8 cellular contexts compared by ENCODE assay signal in genomic region chr1:53878492-53879105, GRCh38. TPM values are rescaled to one million over a fixed set of nuclear protein-coding genes. Genes with fewer than 3 reads are reported as not detected.
DNase-seq lines count a peak whose midpoint lies in the region; ATAC-seq, FAIRE-seq and TF ChIP-seq lines count a peak whose summit lies in the region.

No MANE protein-coding gene starts in this region.

- no peaks in the 10 kb centered on the region for H3K9me3 Mint-ChIP-seq in GM23338
- H3K9me3 Mint-ChIP-seq in activated naive CD4-positive, alpha-beta T cell treated with anti-CD3 and anti-CD28 coated beads for 36 hours: no peaks in the 10 kb centered on the region

- no peak overlapping the region for H3K9ac ChIP-seq in NT2/D1 (ENCODE audit: insufficient read length, low read depth)
- H3K9ac ChIP-seq in H1 (replicated peaks in 1 of 4; ENCODE audit: extremely low read depth in 1 of 4, low read depth in 3 of 4, low read length in 3 of 4): no peak overlapping the region

- CTCF ChIA-PET in H1 (lab: Charles Lee; ENCODE audit: partially characterized antibody): interaction anchor here (0.6 to 6.8 kb wide), 33 partner anchors 8 to 954 kb away, joined by 3 to 112 read pairs (median 4); partner anchors contain the start of genes IFT25, LRRC42 and YIPF1
- CTCF ChIA-PET in activated naive CD4-positive, alpha-beta T cell treated with anti-CD3 and anti-CD28 coated beads for 36 hours (lab: Charles Lee): interaction anchor here (0.7 to 5.5 kb wide), 13 partner anchors 9 to 173 kb away, joined by 3 to 27 read pairs (median 6); partner anchors contain the start of genes IFT25 and LRRC42

- no peak overlapping the region for H4K91ac ChIP-seq in H1 (replicated peaks; ENCODE audit: insufficient read length, low read length)

- intact Hi-C loops in activated naive CD4-positive, alpha-beta T cell treated with anti-CD3 and anti-CD28 coated beads for 36 hours (cut with micrococcal nuclease): loop anchor here (1.0 kb wide), 2 partner anchors 71 to 81 kb away; no protein-coding TSS in a partner anchor

- no peak overlapping the region for H2BK12ac ChIP-seq in H1 (ENCODE audit: low read depth, low read length)

- no peaks in the 10 kb centered on the region for H3K9me2 ChIP-seq in GM23338 (ENCODE audit: insufficient read depth)

- FAIRE-seq in H1 (lab: Jason Lieb, UNC): no peak

- H3K4me2 ChIP-seq in GM23338: no peak overlapping the region
- no peak overlapping the region for H3K4me2 ChIP-seq in H1 (ENCODE audit: insufficient read depth in 1 of 2, low read depth in 2 of 2, low read length in 2 of 2)

- H3K23me2 ChIP-seq in H1 (ENCODE audit: low read depth, low read length): no peaks in the 10 kb centered on the region

- no peak overlapping the region for H3K23ac ChIP-seq in H1 (ENCODE audit: insufficient read length)

- H3F3A ChIP-seq in GM23338 (replicated peaks; ENCODE audit: low read depth): no peaks in the 10 kb centered on the region

- no peak for TF ChIP-seq POLR2A in H1 (IDR thresholded peaks at IDR 0.05; ENCODE audit: control extremely low read depth in 1 of 2, low read depth in 2 of 2, low read length in 2 of 2)

- TF ChIP-seq CTCF in GM23338 (conservative IDR thresholded peaks at IDR 0.05; ENCODE audit: low read depth in 2 of 2) (peak; percentile 59 to 78), H1 (IDR thresholded peaks at IDR 0.05; ENCODE audit: control extremely low read depth in 1 of 3, insufficient read depth in 1 of 3, low read depth in 1 of 3, low read length in 3 of 3) (peak in 2 of 3 experiments; percentile 41 to 56; a peak in 2 of 4 replicates)

- 74% methylated on average over 5 of the region's 5 CpGs; no CpG with 5 or more reads in 1 of the 2 experiments for WGBS in H1 (ENCODE audit: extremely low coverage in 1 of 2, insufficient coverage in 1 of 2, insufficient read length in 1 of 2, insufficient replicate concordance in 2 of 2, low coverage in 1 of 2, low lambda C conversion rate in 2 of 2, missing lambda C conversion rate in 1 of 2), 2 experiments

- H3K18ac ChIP-seq in H1 (ENCODE audit: extremely low read depth, low read length): no peak overlapping the region

- H3K14ac ChIP-seq in H1 (ENCODE audit: insufficient read length): no peak overlapping the region

- no peaks in the 10 kb centered on the region; the same call in 2 of the 3 replicates for H3K4me1 Mint-ChIP-seq in GM23338
- peaks cover 3% of the 10 kb centered on the region for H3K4me1 Mint-ChIP-seq in activated naive CD4-positive, alpha-beta T cell treated with anti-CD3 and anti-CD28 coated beads for 36 hours (ENCODE audit: low read depth)

- H3K79me2 ChIP-seq in GM23338 (replicated peaks; ENCODE audit: insufficient read depth) (no peaks in the 10 kb centered on the region), H1 (ENCODE audit: control insufficient read depth in 1 of 2, insufficient read depth in 2 of 2, low read length in 2 of 2) (no peaks in the 10 kb centered on the region)

- TF ChIP-seq EP300 in H1 (IDR thresholded peaks at IDR 0.05; ENCODE audit: borderline replicate concordance in 1 of 2, low read depth in 2 of 2, low read length in 2 of 2): no peak

- no peak overlapping the region for H3K4me3 Mint-ChIP-seq in GM23338
- no peak overlapping the region for H3K4me3 Mint-ChIP-seq in activated naive CD4-positive, alpha-beta T cell treated with anti-CD3 and anti-CD28 coated beads for 36 hours

- no peaks in the 10 kb centered on the region for H3K79me1 ChIP-seq in H1 (ENCODE audit: low read depth, low read length)

- no peak overlapping the region for H2BK20ac ChIP-seq in H1 (ENCODE audit: low read length)

- H4K20me1 ChIP-seq in GM23338 (replicated peaks; ENCODE audit: insufficient read depth): peaks cover 4% of the 10 kb centered on the region; the same call in 1 of the 2 replicates
- no peaks in the 10 kb centered on the region for H4K20me1 ChIP-seq in H1 (replicated peaks in 1 of 2; ENCODE audit: control insufficient read depth in 1 of 2, insufficient read depth in 2 of 2, low read length in 2 of 2)

- no peak for ATAC-seq in GM23338
- ATAC-seq in HG02970 (IDR thresholded peaks at IDR 0.05; ENCODE audit: low FRiP score, unreplicated experiment): no peak

- H3K4me1 ChIP-seq in GM23338 (ENCODE audit: insufficient read depth) (no peaks in the 10 kb centered on the region), NT2/D1 (ENCODE audit: insufficient read depth, insufficient read length) (no peaks in the 10 kb centered on the region), H1 (replicated peaks in 1 of 4; ENCODE audit: control insufficient read depth in 3 of 4, insufficient read depth in 4 of 4, low read length in 3 of 4) (no peaks in the 10 kb centered on the region)

- H3K27me3 ChIP-seq in GM23338 (ENCODE audit: insufficient read depth): no peaks in the 10 kb centered on the region
- H3K27me3 ChIP-seq in NT2/D1 (ENCODE audit: insufficient read depth, insufficient read length): no peaks in the 10 kb centered on the region
- no peaks in the 10 kb centered on the region for H3K27me3 ChIP-seq in H1 (replicated peaks in 1 of 4; ENCODE audit: control insufficient read depth in 3 of 4, extremely low read depth in 1 of 4, insufficient read depth in 3 of 4, low read length in 3 of 4)

- peaks cover 32% of the 10 kb centered on the region for H3K36me3 Mint-ChIP-seq in GM23338 (ENCODE audit: low read depth)
- peaks cover 37% of the 10 kb centered on the region for H3K36me3 Mint-ChIP-seq in activated naive CD4-positive, alpha-beta T cell treated with anti-CD3 and anti-CD28 coated beads for 36 hours (ENCODE audit: low read depth)

- H3K27ac Mint-ChIP-seq in GM23338: no peak overlapping the region
- no peak overlapping the region for H3K27ac Mint-ChIP-seq in activated naive CD4-positive, alpha-beta T cell treated with anti-CD3 and anti-CD28 coated beads for 36 hours

- no peak overlapping the region for H3K4ac ChIP-seq in H1 (replicated peaks; ENCODE audit: insufficient read length, low read depth, low read length)

- no peak overlapping the region for H2BK15ac ChIP-seq in H1 (ENCODE audit: low read length)

- no peak overlapping the region for H3K56ac ChIP-seq in H1 (replicated peaks; ENCODE audit: insufficient read length, low read depth, low read length)

- H3K36me3 ChIP-seq in GM23338 (ENCODE audit: insufficient read depth) (peaks cover 7% of the 10 kb centered on the region), NT2/D1 (ENCODE audit: insufficient read depth, insufficient read length, low read length) (peaks cover 44% of the 10 kb centered on the region), H1 (ENCODE audit: control insufficient read depth in 2 of 4, insufficient read depth in 4 of 4, low read length in 3 of 4) (peaks cover 0 to 21% (median 9%) of the 10 kb centered on the region in 4 experiments; a peak in 5 of 8 replicates)

- H3K4me3 ChIP-seq in GM23338: no peak overlapping the region
- H3K4me3 ChIP-seq in NT2/D1 (ENCODE audit: insufficient read length, low read depth): no peak overlapping the region
- H3K4me3 ChIP-seq in H1 (ENCODE audit: extremely low read depth in 1 of 4, insufficient read depth in 2 of 4, low read depth in 3 of 4, low read length in 4 of 4): no peak overlapping the region

- H2AK5ac ChIP-seq in H1 (ENCODE audit: low read depth, low read length): no peak overlapping the region

- H3K27me3 Mint-ChIP-seq in GM23338 (ENCODE audit: insufficient read depth, low read depth, poor library complexity): peaks cover under 1% of the 10 kb centered on the region
- H3K27me3 Mint-ChIP-seq in activated naive CD4-positive, alpha-beta T cell treated with anti-CD3 and anti-CD28 coated beads for 36 hours (ENCODE audit: low read depth): no peaks in the 10 kb centered on the region

- POLR2A ChIA-PET in H1 (lab: Charles Lee; ENCODE audit: partially characterized antibody): interaction anchor here (1.0 kb wide), 2 partner anchors 15 to 18 kb away, joined by 3 to 4 read pairs; partner anchors contain the start of gene DIO1

- no peaks in the 10 kb centered on the region for H3K9me3 ChIP-seq in NT2/D1 (ENCODE audit: insufficient read depth, low read length)
- no peaks in the 10 kb centered on the region for H3K9me3 ChIP-seq in H1 (ENCODE audit: insufficient read depth in 2 of 2, low read depth in 1 of 2, low read length in 1 of 2)

- DNase-seq in AG20443 (ENCODE audit: low spot score): peak; percentile 58
- peak; percentile 68 for DNase-seq in GM23338 (ENCODE audit: low spot score)
- DNase-seq in NT2/D1 (ENCODE audit: low read depth, low spot score): peak; percentile 52
- no peak for DNase-seq in H1 (ENCODE audit: low read depth in 1 of 2, low spot score in 2 of 2)
- DNase-seq in pons (ENCODE audit: low spot score): peak; percentile 30
- no peak for DNase-seq in T-helper 9 cell
- no peak for DNase-seq in activated naive CD4-positive, alpha-beta T cell treated with anti-CD3 and anti-CD28 coated beads for 36 hours

- no peak overlapping the region for H2BK120ac ChIP-seq in H1 (replicated peaks; ENCODE audit: low read depth, low read length)

- no peak overlapping the region for H2BK5ac ChIP-seq in H1 (ENCODE audit: low read depth, low read length)

- H4K8ac ChIP-seq in H1 (ENCODE audit: extremely low read depth, insufficient read depth, low read length): no peak overlapping the region

- H4K5ac ChIP-seq in H1 (ENCODE audit: insufficient read length, low read depth, low read length): no peak overlapping the region

- H2AFZ ChIP-seq in GM23338: no peak overlapping the region
- H2AFZ ChIP-seq in H1 (ENCODE audit: low read length): no peak overlapping the region

- H3K27ac ChIP-seq in GM23338 (ENCODE audit: low read depth): no peak overlapping the region
- H3K27ac ChIP-seq in H1 (ENCODE audit: low read depth, low read length): no peak overlapping the region

- peak; percentile 53 to 55 for TF ChIP-seq RAD21 in H1 (IDR thresholded peaks at IDR 0.05 in 1 of 2, conservative IDR thresholded peaks at IDR 0.05 in 1 of 2; ENCODE audit: low read depth in 2 of 2, low read length in 2 of 2)

RNA-seq across cellular contexts. Expression of gene YIPF1, which starts 11.0 kb away (rescaled TPM):
- total RNA-seq in GM23338 (2014; rRNA removed; shearing (Covaris generic)): 24.0 and 24.8 TPM in 2 replicates
- polyA plus RNA-seq in GM23338 (2016; fragmentation: Nextera tagmentation; extraction: Ambion mirVana) (13.1 and 14.1 TPM in 2 replicates), H1 (2011; rRNA removed) (31.3 and 53.7 TPM in 2 replicates)
- total RNA-seq in H1 (2021; fragmentation: NEBNext Ultra II Directional; extraction: Animal tissue kit (Norgen Biotek cat#: 25700)): 31.8 and 32.6 TPM in 2 replicates
- polyA plus RNA-seq in H1 (2011; cell fraction: cytosol; rRNA removed): 39.1 TPM
- polyA plus RNA-seq in H1 (2011; cell fraction: nucleus; rRNA removed): 22.8 TPM
- 29.4 to 42.3 TPM (median 32.9 TPM) in 4 replicates for polyA plus RNA-seq in H1 (2012, experiment 1 of 2)
- 26.2 TPM for polyA plus RNA-seq in H1 (2012, experiment 2 of 2)
- 49.0 TPM for polyA plus RNA-seq in H1 (2013, experiment 1 of 2)
- polyA plus RNA-seq in H1 (2013, experiment 2 of 2): 52.1 TPM
- 41.7 and 56.8 TPM in 2 replicates for polyA minus RNA-seq in H1 (2011; rRNA and poly(A)+ RNA removed)
- polyA minus RNA-seq in H1 (2011; cell fraction: cytosol; rRNA and poly(A)+ RNA removed): 15.0 TPM
- 13.3 TPM for polyA minus RNA-seq in H1 (2011; cell fraction: nucleus; rRNA and poly(A)+ RNA removed)
- total RNA-seq in activated naive CD4-positive, alpha-beta T cell treated with anti-CD3 and anti-CD28 coated beads for 36 hours: 10 to 100 TPM; 22.2 to 22.4 TPM

RNA-seq across cellular contexts. Expression of gene DIO1, which starts 15.4 kb away (rescaled TPM):
- not detected in 2 replicates for total RNA-seq in GM23338 (2014; rRNA removed; shearing (Covaris generic))
- polyA plus RNA-seq in GM23338 (2016; fragmentation: Nextera tagmentation; extraction: Ambion mirVana) (0.27 TPM in 1 of 2 replicates, not detected in the other), H1 (2011; rRNA removed) (0.14 and 0.39 TPM in 2 replicates)
- total RNA-seq in H1 (2021; fragmentation: NEBNext Ultra II Directional; extraction: Animal tissue kit (Norgen Biotek cat#: 25700)): not detected in 2 replicates
- polyA plus RNA-seq in H1 (2011; cell fraction: cytosol; rRNA removed): 0.17 TPM
- not detected for polyA plus RNA-seq in H1 (2011; cell fraction: nucleus; rRNA removed)
- 0.11 to 0.15 TPM in 2 of 4 replicates, not detected in the others for polyA plus RNA-seq in H1 (2012, experiment 1 of 2)
- not detected for polyA plus RNA-seq in H1 (2012, experiment 2 of 2)
- 0.08 TPM for polyA plus RNA-seq in H1 (2013, experiment 1 of 2)
- polyA plus RNA-seq in H1 (2013, experiment 2 of 2): 0.11 TPM
- 0.44 and 0.50 TPM in 2 replicates for polyA minus RNA-seq in H1 (2011; rRNA and poly(A)+ RNA removed)
- not detected for polyA minus RNA-seq in H1 (2011; cell fraction: cytosol; rRNA and poly(A)+ RNA removed)
- not detected for polyA minus RNA-seq in H1 (2011; cell fraction: nucleus; rRNA and poly(A)+ RNA removed)
- not detected for total RNA-seq in activated naive CD4-positive, alpha-beta T cell treated with anti-CD3 and anti-CD28 coated beads for 36 hours

RNA-seq across cellular contexts. Expression of gene NDC1, which starts 40.5 kb away (rescaled TPM):
- 92.5 and 100 TPM in 2 replicates for total RNA-seq in GM23338 (2014; rRNA removed; shearing (Covaris generic))
- 19.8 and 20.1 TPM in 2 replicates for polyA plus RNA-seq in GM23338 (2016; fragmentation: Nextera tagmentation; extraction: Ambion mirVana)
- total RNA-seq in H1 (2021; fragmentation: NEBNext Ultra II Directional; extraction: Animal tissue kit (Norgen Biotek cat#: 25700)): 57.0 and 62.9 TPM in 2 replicates
- 38.5 and 66.1 TPM in 2 replicates for polyA plus RNA-seq in H1 (2011; rRNA removed)
- polyA plus RNA-seq in H1 (2011; cell fraction: cytosol; rRNA removed): 41.3 TPM
- polyA plus RNA-seq in H1 (2011; cell fraction: nucleus; rRNA removed): 20.1 TPM
- polyA plus RNA-seq in H1 (2012, experiment 1 of 2): 24.5 to 38.0 TPM (median 31.0 TPM) in 4 replicates
- polyA plus RNA-seq in H1 (2012, experiment 2 of 2): 5.0 TPM
- polyA plus RNA-seq in H1 (2013, experiment 1 of 2): 55.2 TPM
- polyA plus RNA-seq in H1 (2013, experiment 2 of 2): 66.4 TPM
- polyA minus RNA-seq in H1 (2011; rRNA and poly(A)+ RNA removed): 139 and 164 TPM in 2 replicates
- 51.7 TPM for polyA minus RNA-seq in H1 (2011; cell fraction: cytosol; rRNA and poly(A)+ RNA removed)
- polyA minus RNA-seq in H1 (2011; cell fraction: nucleus; rRNA and poly(A)+ RNA removed): 46.0 TPM
- total RNA-seq in activated naive CD4-positive, alpha-beta T cell treated with anti-CD3 and anti-CD28 coated beads for 36 hours: 10 to 100 TPM; 25.9 to 27.9 TPM

Comparison
In these comparisons a context has a peak if more than half of its experiments do, and no peak if none do; other contexts are left out.
1. DNase-seq: peak in AG20443 (single experiment), GM23338 (single experiment), NT2/D1 (single experiment) and pons (single experiment); none in H1 (0 of 2), T-helper 9 cell (single experiment) and activated naive CD4-positive, alpha-beta T cell treated with anti-CD3 and anti-CD28 coated beads for 36 hours (single experiment).